Comparison of ENCODE assay signal across 8 cellular contexts in genomic region chr7:128322040-128322643, GRCh38. TPM values are rescaled to one million over a fixed set of nuclear protein-coding genes. Genes with fewer than 3 reads are reported as not detected.
DNase-seq lines count a peak whose midpoint lies in the region; ATAC-seq, FAIRE-seq and TF ChIP-seq lines count a peak whose summit lies in the region.

No MANE protein-coding gene starts in this region.

- H3K27me3 ChIP-seq in astrocyte (ENCODE audit: insufficient read depth, low read length) (no peaks in the 10 kb centered on the region), keratinocyte (ENCODE audit: control insufficient read depth, extremely low read depth, insufficient read depth, low read length) (no peaks in the 10 kb centered on the region)

- H3K79me2 ChIP-seq in astrocyte (ENCODE audit: insufficient read depth, low read length) (no peaks in the 10 kb centered on the region), keratinocyte (ENCODE audit: control insufficient read depth, insufficient read depth, low read length) (no peaks in the 10 kb centered on the region)

- H3K27me3 Mint-ChIP-seq in activated naive CD4-positive, alpha-beta T cell treated with anti-CD3 and anti-CD28 coated beads, Interleukin-2, amount 50 U/mL, for 24 hours, result no peaks in the 10 kb centered on the region
- no peaks in the 10 kb centered on the region for H3K27me3 Mint-ChIP-seq in astrocyte (ENCODE audit: low read depth, unreplicated experiment)

- H3K4me3 ChIP-seq in astrocyte (ENCODE audit: insufficient read depth, low read depth, low read length), result no peak overlapping the region
- no peak overlapping the region for H3K4me3 ChIP-seq in keratinocyte (ENCODE audit: control insufficient read depth in 2 of 3, extremely low read depth in 1 of 3, insufficient read depth in 2 of 3, low read depth in 1 of 3, low read length in 3 of 3)

- peaks cover 26% of the 10 kb centered on the region for H3K36me3 Mint-ChIP-seq in activated naive CD4-positive, alpha-beta T cell treated with anti-CD3 and anti-CD28 coated beads, Interleukin-2, amount 50 U/mL, for 24 hours
- peaks cover 21% of the 10 kb centered on the region for H3K36me3 Mint-ChIP-seq in astrocyte (ENCODE audit: low read depth, unreplicated experiment)

- no peak overlapping the region for H3K9ac ChIP-seq in astrocyte (ENCODE audit: low read length)
- no peak overlapping the region for H3K9ac ChIP-seq in keratinocyte (ENCODE audit: control insufficient read depth, extremely low read depth, insufficient read depth, low read length)

- no peak overlapping the region for H2AFZ ChIP-seq in astrocyte (ENCODE audit: low read depth, low read length)
- no peak overlapping the region for H2AFZ ChIP-seq in keratinocyte (ENCODE audit: control insufficient read depth, low read length)

- H3K9me1 ChIP-seq in keratinocyte (ENCODE audit: control insufficient read depth, extremely low read depth, insufficient read depth, low read length), result no peaks in the 10 kb centered on the region

- H3K4me1 ChIP-seq in astrocyte (ENCODE audit: insufficient read depth, low read length), result no peaks in the 10 kb centered on the region
- no peaks in the 10 kb centered on the region for H3K4me1 ChIP-seq in keratinocyte (ENCODE audit: control insufficient read depth, extremely low read depth, insufficient read depth, low read length)

- H3K27ac Mint-ChIP-seq in activated naive CD4-positive, alpha-beta T cell treated with anti-CD3 and anti-CD28 coated beads, Interleukin-2, amount 50 U/mL, for 24 hours, result peak overlapping the region; percentile 23
- no peak overlapping the region for H3K27ac Mint-ChIP-seq in astrocyte (ENCODE audit: unreplicated experiment)

- no peak overlapping the region for H3K4me2 ChIP-seq in astrocyte (ENCODE audit: low read length)
- H3K4me2 ChIP-seq in keratinocyte (ENCODE audit: control insufficient read depth, extremely low read depth, insufficient read depth, low read depth, low read length), result no peak overlapping the region

- TF ChIP-seq CTCF in astrocyte (IDR thresholded peaks at IDR 0.05; ENCODE audit: insufficient read depth, low read depth, low read length) (peak; percentile 45), keratinocyte (optimal IDR thresholded peaks at IDR 0.05 in 1 of 3, IDR thresholded peaks at IDR 0.05 in 1 of 3, conservative IDR thresholded peaks at IDR 0.05 in 1 of 3; ENCODE audit: extremely low read depth in 1 of 3, insufficient read depth in 2 of 3, low read length in 3 of 3) (peak; percentile 25 to 57 (median 40))

- H3K9me3 ChIP-seq in astrocyte (ENCODE audit: insufficient read depth, low read depth, low read length) (no peaks in the 10 kb centered on the region), keratinocyte (ENCODE audit: control insufficient read depth, low read depth, low read length) (no peaks in the 10 kb centered on the region)

- H4K20me1 ChIP-seq in astrocyte (ENCODE audit: insufficient read depth, low read length) (no peaks in the 10 kb centered on the region), keratinocyte (ENCODE audit: control insufficient read depth, extremely low read depth, insufficient read depth, low read length) (no peaks in the 10 kb centered on the region)

- H3K27ac ChIP-seq in astrocyte (ENCODE audit: low read depth, low read length), result no peak overlapping the region
- H3K27ac ChIP-seq in keratinocyte (ENCODE audit: control insufficient read depth, insufficient read depth, low read length), result no peak overlapping the region

- ATAC-seq in HG02884 (IDR thresholded peaks at IDR 0.05; ENCODE audit: unreplicated experiment) (no peak), GM19463 (IDR thresholded peaks at IDR 0.05; ENCODE audit: unreplicated experiment) (no peak)

- peaks cover 26% of the 10 kb centered on the region for H3K4me1 Mint-ChIP-seq in activated naive CD4-positive, alpha-beta T cell treated with anti-CD3 and anti-CD28 coated beads, Interleukin-2, amount 50 U/mL, for 24 hours
- peaks cover 2% of the 10 kb centered on the region for H3K4me1 Mint-ChIP-seq in astrocyte (ENCODE audit: low read depth, unreplicated experiment)

- no peak for DNase-seq in activated naive CD4-positive, alpha-beta T cell (lab: John Stamatoyannopoulos, UW)
- DNase-seq in NCI-H1694 treated with DMSO at 0.1 percent for 48 hours (lab: John Stamatoyannopoulos, UW) (peak; percentile 37), astrocyte (ENCODE audit: low read depth) (peak; percentile 28), keratinocyte (ENCODE audit: low read depth, low spot score) (no peak)
- no peak for DNase-seq in stimulated activated CD4-positive, alpha-beta T cell treated with anti-CD3 and anti-CD28 coated beads, Interleukin-4, amount 100 ng/mL, for 1 hour

- H3K4me3 Mint-ChIP-seq in activated naive CD4-positive, alpha-beta T cell treated with anti-CD3 and anti-CD28 coated beads, Interleukin-2, amount 50 U/mL, for 24 hours, result no peak overlapping the region
- no peak overlapping the region for H3K4me3 Mint-ChIP-seq in astrocyte (ENCODE audit: unreplicated experiment)

- H3K36me3 ChIP-seq in astrocyte (ENCODE audit: insufficient read depth, low read length), result peaks cover 40% of the 10 kb centered on the region
- H3K36me3 ChIP-seq in keratinocyte (ENCODE audit: control insufficient read depth in 2 of 2, extremely low read depth in 1 of 2, insufficient read depth in 2 of 2, low read length in 2 of 2), result peaks cover 37 to 41% of the 10 kb centered on the region in 2 experiments

- dilution Hi-C loops in keratinocyte (cut with MboI; ENCODE audit: extremely low pct_ligation_motif_present, low sequenced_read_pairs), result no loop called here

- H3K9me3 Mint-ChIP-seq in activated naive CD4-positive, alpha-beta T cell treated with anti-CD3 and anti-CD28 coated beads, Interleukin-2, amount 50 U/mL, for 24 hours, result no peaks in the 10 kb centered on the region
- H3K9me3 Mint-ChIP-seq in astrocyte (ENCODE audit: unreplicated experiment), result no peaks in the 10 kb centered on the region

- FAIRE-seq in astrocyte (lab: Jason Lieb, UNC) (no peak), keratinocyte (lab: Jason Lieb, UNC) (no peak)

RNA-seq across cellular contexts. Expression of gene RBM28, which starts 21.6 kb away (rescaled TPM):
- 37.3 and 40.2 TPM in 2 replicates for total RNA-seq in astrocyte
- polyA plus RNA-seq in keratinocyte, result 16.7 to 36.4 TPM (median 30.4 TPM) in 3 replicates
- polyA plus RNA-seq in keratinocyte (2011; ENCODE audit: low read depth), result 36.5 TPM
- polyA plus RNA-seq in keratinocyte (2011; cell fraction: cytosol; rRNA removed), result 16.6 and 19.4 TPM in 2 replicates
- polyA plus RNA-seq in keratinocyte (2011; cell fraction: nucleus; rRNA removed), result 54.0 and 67.1 TPM in 2 replicates
- polyA plus RNA-seq in keratinocyte (2012; ENCODE audit: low replicate concordance), result 29.8 and 40.8 TPM in 2 replicates
- polyA minus RNA-seq in keratinocyte, result 4.2 to 10.5 TPM (median 6.3 TPM) in 3 replicates
- polyA minus RNA-seq in keratinocyte (2011; cell fraction: cytosol; rRNA and poly(A)+ RNA removed), result 15.3 TPM
- 8.0 and 19.0 TPM in 2 replicates for polyA minus RNA-seq in keratinocyte (2011; cell fraction: nucleus; rRNA and poly(A)+ RNA removed)

RNA-seq across cellular contexts. Expression of gene PRRT4, which starts 39.3 kb away (rescaled TPM):
- 0.62 and 0.93 TPM in 2 replicates for total RNA-seq in astrocyte
- 0.12 to 0.23 TPM (median 0.12 TPM) in 3 replicates for polyA plus RNA-seq in keratinocyte
- not detected for polyA plus RNA-seq in keratinocyte (2011; ENCODE audit: low read depth)
- 0.08 and 0.10 TPM in 2 replicates for polyA plus RNA-seq in keratinocyte (2011; cell fraction: cytosol; rRNA removed)
- polyA plus RNA-seq in keratinocyte (2011; cell fraction: nucleus; rRNA removed), result 0.59 and 0.79 TPM in 2 replicates
- 0.18 and 0.76 TPM in 2 replicates for polyA plus RNA-seq in keratinocyte (2012; ENCODE audit: low replicate concordance)
- not detected in 3 replicates for polyA minus RNA-seq in keratinocyte
- not detected for polyA minus RNA-seq in keratinocyte (2011; cell fraction: cytosol; rRNA and poly(A)+ RNA removed)
- polyA minus RNA-seq in keratinocyte (2011; cell fraction: nucleus; rRNA and poly(A)+ RNA removed), result 0.54 TPM in 1 of 2 replicates, not detected in the other

Comparison
In these comparisons a context has a peak if more than half of its experiments do, and no peak if none do; other contexts are left out.
1. DNase-seq: peak in NCI-H1694 treated with DMSO at 0.1 percent for 48 hours (single experiment) and astrocyte (single experiment); none in activated naive CD4-positive, alpha-beta T cell (0 of 4), keratinocyte (single experiment) and stimulated activated CD4-positive, alpha-beta T cell treated with anti-CD3 and anti-CD28 coated beads, Interleukin-4, amount 100 ng/mL, for 1 hour (single experiment).